In the genomic region with DNA sequence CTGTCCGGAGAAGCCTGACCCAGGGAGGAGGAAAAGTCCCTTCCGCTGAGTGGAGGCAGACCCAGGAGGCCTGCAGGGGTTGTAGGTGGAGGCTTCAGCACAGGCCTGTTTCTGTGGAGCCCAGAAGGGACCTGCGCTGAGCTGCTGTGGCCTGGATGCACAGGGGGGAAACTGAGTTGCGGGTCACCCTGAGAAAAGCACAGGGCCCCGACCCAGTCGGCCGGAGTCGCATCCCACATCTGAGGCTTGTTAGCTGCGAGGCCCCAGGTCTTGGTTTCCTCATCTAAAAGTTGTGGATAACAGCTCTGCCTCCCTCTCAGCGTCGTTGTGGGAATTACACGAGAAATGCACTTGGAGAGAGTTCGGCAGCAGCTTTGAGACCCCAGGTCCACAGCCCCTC, we compare ENCODE assay signal across 16 cellular contexts.
DNase-seq lines count a peak whose midpoint lies in the region; TF ChIP-seq lines count a peak whose summit lies in the region.
"Had no signal": no experiment of that assay in that cellular context is flagged by ENCODE, and none has a peak within 500 bp of the region (broad histone marks: within the 10 kb centered on the region; RNA-seq: fewer than 3 reads in every experiment).

No MANE protein-coding gene starts in this region.

- no peak overlapping the region for H3K4me3 Mint-ChIP-seq in CD14-positive monocyte
- H3K4me3 Mint-ChIP-seq in chondrocyte (ENCODE audit: unreplicated experiment): no peak overlapping the region
- H3K4me3 Mint-ChIP-seq: B cell; CD4-positive, alpha-beta T cell; CD8-positive, alpha-beta memory T cell had no signal

- no peaks in the 10 kb centered on the region for H3K4me1 Mint-ChIP-seq in CD14-positive monocyte
- no peaks in the 10 kb centered on the region for H3K4me1 Mint-ChIP-seq in chondrocyte (ENCODE audit: low read depth)
- H3K4me1 Mint-ChIP-seq: B cell; CD8-positive, alpha-beta memory T cell had no signal

- H3K36me3 Mint-ChIP-seq in CD14-positive monocyte (no peaks in the 10 kb centered on the region), chondrocyte (ENCODE audit: low read depth) (no peaks in the 10 kb centered on the region)

- H3K27me3 Mint-ChIP-seq in CD14-positive monocyte (ENCODE audit: low read depth in 3 of 3): peaks cover 11 to 27% (median 14%) of the 10 kb centered on the region in 3 donors
- H3K27me3 Mint-ChIP-seq in chondrocyte (ENCODE audit: low read depth): peaks cover 64% of the 10 kb centered on the region

- intact Hi-C loops in CD14-positive monocyte (cut with micrococcal nuclease) (no loop called here), posterior vena cava (cut with DNase I) (no loop called here)

- H3K9me3 Mint-ChIP-seq in CD14-positive monocyte (peaks cover 0 to 2% (median 0%) of the 10 kb centered on the region in 7 donors), chondrocyte (ENCODE audit: low read depth) (no peaks in the 10 kb centered on the region)
- H3K9me3 Mint-ChIP-seq: CD4-positive, alpha-beta T cell; CD8-positive, alpha-beta memory T cell had no signal

- TF ChIP-seq CTCF in CD14-positive monocyte (IDR thresholded peaks at IDR 0.05) (no peak), chondrocyte (IDR thresholded peaks at IDR 0.05) (no peak)

- H3K27ac Mint-ChIP-seq in CD14-positive monocyte: no peak overlapping the region
- no peak overlapping the region for H3K27ac Mint-ChIP-seq in chondrocyte (ENCODE audit: unreplicated experiment)
- H3K27ac Mint-ChIP-seq: B cell; CD4-positive, alpha-beta T cell; CD8-positive, alpha-beta memory T cell had no signal

- peak; percentile 36 for DNase-seq in CD14-positive monocyte (ENCODE audit: low spot score)
- DNase-seq in chondrocyte (ENCODE audit: low spot score): peak; percentile 60
- DNase-seq in posterior vena cava (ENCODE audit: low spot score): peak; percentile 54
- DNase-seq in HPDE6-E6E7 (ENCODE audit: extremely low spot score): no peak
- no peak for DNase-seq in NCI-H82 (lab: John Stamatoyannopoulos, UW)
- DNase-seq in 8988T: no peak
- DNase-seq: CD4-positive, alpha-beta T cell; CD8-positive, alpha-beta memory T cell; DMS 273 treated with DMSO at 0.1 percent for 48 hours; DMS79; EL; GDM1; GM23248; H7; HCEC 1CT had no signal

Comparison
In these comparisons a context has a peak if more than half of its experiments do, and no peak if none do; other contexts are left out.
1. DNase-seq: peak in CD14-positive monocyte (single experiment), chondrocyte (single experiment) and posterior vena cava (single experiment); none in HPDE6-E6E7 (single experiment), NCI-H82 (single experiment) and 8988T (single experiment).